In the genomic region with DNA sequence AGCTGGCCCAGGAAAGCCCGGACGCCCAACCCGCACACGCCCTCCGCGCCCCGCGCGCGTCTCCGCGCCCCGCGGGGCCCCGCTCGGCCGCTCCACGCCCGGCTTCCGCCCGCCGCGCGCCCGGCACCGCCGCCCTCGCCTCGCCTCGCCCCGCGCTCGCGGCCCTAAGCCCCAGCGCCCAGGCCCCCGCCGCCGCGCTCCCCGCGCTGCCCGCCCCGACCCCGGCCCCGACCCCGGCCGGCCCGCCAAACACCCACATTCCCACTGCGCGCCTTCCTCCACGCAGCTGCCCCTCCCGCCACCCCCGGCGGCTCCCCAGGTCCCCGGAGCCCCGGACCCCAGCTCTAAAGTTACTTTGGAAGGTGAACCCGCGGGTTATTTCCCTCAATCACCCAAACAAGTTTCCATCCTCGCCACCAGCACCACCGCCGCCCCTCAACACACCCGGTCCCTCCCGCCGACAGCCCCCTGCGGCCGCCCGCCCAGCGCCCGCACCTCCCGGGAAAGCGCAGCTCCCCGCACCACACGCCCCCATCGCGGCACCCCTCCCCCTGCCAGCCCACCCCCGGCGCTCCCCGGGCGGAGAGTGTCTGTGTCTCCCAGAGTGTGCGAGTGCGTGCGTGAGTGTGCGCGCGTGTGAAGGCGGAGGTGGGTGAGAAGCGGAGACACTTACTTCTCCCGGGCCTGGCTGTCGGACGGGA, we compare ENCODE assay signal across 8 cellular contexts. TPM values are rescaled to one million over a fixed set of nuclear protein-coding genes. Genes with fewer than 3 reads are reported as not detected.
DNase-seq lines count a peak whose midpoint lies in the region; TF ChIP-seq lines count a peak whose summit lies in the region.

No MANE protein-coding gene starts in this region.

- peaks cover 14% of the 10 kb centered on the region for H4K20me1 ChIP-seq in KMS-11 (ENCODE audit: insufficient read depth)

- H3K9me3 ChIP-seq in left ventricle myocardium inferior (replicated peaks) = no peaks in the 10 kb centered on the region

- intact Hi-C loops in left ventricle myocardium inferior (cut with micrococcal nuclease) = loop anchor here (5.0 kb wide), 1 partner anchor 222 kb away; a partner anchor contains a TSS

- H3K27ac ChIP-seq in KMS-11 (peak overlapping the region; percentile 81), left ventricle myocardium inferior (replicated peaks) (peak overlapping the region; percentile 100)

- peak overlapping the region; percentile 12; the same call in 1 of the 2 replicates for H2AFZ ChIP-seq in KMS-11 (ENCODE audit: low read depth)

- H3K4me3 ChIP-seq in KMS-11 (IDR thresholded peaks at IDR 0.05; ENCODE audit: insufficient read depth, low read depth, low read length) (no peak overlapping the region), left ventricle myocardium inferior (peak overlapping the region; percentile 94), skeletal muscle cell (ENCODE audit: low read depth, low read length) (peak overlapping the region; percentile 73)

- H3K27me3 ChIP-seq in KMS-11 (ENCODE audit: insufficient read depth, low read depth) (no peaks in the 10 kb centered on the region), left ventricle myocardium inferior (ENCODE audit: low read depth) (no peaks in the 10 kb centered on the region)

- H3K4me1 ChIP-seq in KMS-11 (ENCODE audit: low read depth, poor library complexity, severe bottlenecking) = peaks cover 45% of the 10 kb centered on the region
- peaks cover 63% of the 10 kb centered on the region for H3K4me1 ChIP-seq in left ventricle myocardium inferior

- no peak overlapping the region for H3K4me2 ChIP-seq in KMS-11

- no peaks in the 10 kb centered on the region for H3K36me3 ChIP-seq in KMS-11 (ENCODE audit: insufficient read depth)
- H3K36me3 ChIP-seq in left ventricle myocardium inferior = no peaks in the 10 kb centered on the region

- peak overlapping the region; percentile 75 for H3K9ac ChIP-seq in KMS-11

- TF ChIP-seq CTCF in KMS-11 (conservative IDR thresholded peaks at IDR 0.05; ENCODE audit: low read depth, low read length) = no peak
- no peak for TF ChIP-seq CTCF in left ventricle myocardium inferior (IDR thresholded peaks at IDR 0.05; ENCODE audit: borderline replicate concordance)

- H3K79me2 ChIP-seq in KMS-11 (ENCODE audit: insufficient read depth, low read depth) = peaks cover 45% of the 10 kb centered on the region

- peak; percentile 2 for DNase-seq in stimulated activated CD8-positive, alpha-beta memory T cell treated with anti-CD3 and anti-CD28 coated beads, Interleukin-15, amount 100 ng/mL, for 24 hours (ENCODE audit: low read depth)
- DNase-seq in stimulated activated CD8-positive, alpha-beta memory T cell treated with anti-CD3 and anti-CD28 coated beads, Interleukin-4, amount 100 ng/mL, for 48 hours = no peak
- DNase-seq in activated naive CD4-positive, alpha-beta T cell treated with Interleukin-2 at 50 U/mL for 16 hours = peak; percentile 29
- no peak for DNase-seq in left ventricle myocardium inferior
- no peak for DNase-seq in skeletal muscle cell (ENCODE audit: low read depth)
- DNase-seq in SHP77 treated with DMSO at 0.1 percent for 48 hours (lab: John Stamatoyannopoulos, UW) = no peak
- no peak for DNase-seq in NCI-H187 (lab: John Stamatoyannopoulos, UW)

RNA-seq across cellular contexts. Expression of a gene that starts 0.4 kb away (rescaled TPM):
- total RNA-seq in left ventricle myocardium inferior = 40.7 TPM

Comparison
In these comparisons a context has a peak if more than half of its experiments do, and no peak if none do; other contexts are left out.
1. DNase-seq: peak in stimulated activated CD8-positive, alpha-beta memory T cell treated with anti-CD3 and anti-CD28 coated beads, Interleukin-15, amount 100 ng/mL, for 24 hours (single experiment) and activated naive CD4-positive, alpha-beta T cell treated with Interleukin-2 at 50 U/mL for 16 hours (single experiment); none in stimulated activated CD8-positive, alpha-beta memory T cell treated with anti-CD3 and anti-CD28 coated beads, Interleukin-4, amount 100 ng/mL, for 48 hours (single experiment), left ventricle myocardium inferior (single experiment), skeletal muscle cell (single experiment), SHP77 treated with DMSO at 0.1 percent for 48 hours (single experiment) and NCI-H187 (0 of 2).